In the genomic region with DNA sequence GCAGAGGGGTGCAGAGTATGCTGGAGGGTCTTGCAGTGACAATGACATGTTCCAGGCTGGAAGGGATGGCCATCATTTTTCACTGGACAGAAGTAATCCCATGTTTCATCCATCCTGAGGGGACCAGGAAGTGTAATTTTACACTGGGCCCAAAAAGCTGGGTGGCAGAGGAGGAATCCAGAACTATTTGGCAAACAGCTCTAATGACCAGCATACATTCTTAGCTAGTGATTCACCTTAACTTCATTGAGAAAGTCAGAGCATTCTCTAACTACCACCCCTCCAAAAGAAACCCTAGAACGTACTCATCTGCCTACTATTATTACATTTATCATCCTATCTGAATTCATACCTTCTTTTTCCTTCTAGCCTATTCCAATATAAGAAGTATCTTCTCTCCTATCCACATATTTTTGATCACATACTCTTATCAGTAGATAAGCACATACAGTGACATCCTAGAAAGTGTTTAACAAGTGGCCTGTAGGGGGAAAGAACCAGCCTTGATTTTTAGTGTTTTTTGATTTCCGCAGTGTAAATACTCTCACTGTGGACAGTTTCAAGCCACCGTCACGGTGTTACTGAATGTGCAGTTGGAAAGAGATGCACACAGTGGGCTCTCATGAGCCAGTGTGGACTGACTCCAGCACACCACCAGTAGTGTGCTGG, we compare ENCODE assay signal across 11 cellular contexts.
DNase-seq lines count a peak whose midpoint lies in the region; ATAC-seq, FAIRE-seq and TF ChIP-seq lines count a peak whose summit lies in the region.
"Had no signal": no experiment of that assay in that cellular context is flagged by ENCODE, and none has a peak within 500 bp of the region (broad histone marks: within the 10 kb centered on the region; RNA-seq: fewer than 3 reads in every experiment).

No MANE protein-coding gene starts in this region.

- no peak for TF ChIP-seq RAD21 in IMR-90 (IDR thresholded peaks at IDR 0.05; ENCODE audit: low read length)
- TF ChIP-seq RAD21 in HepG2 (CRISPR knock-in tag; IDR thresholded peaks at IDR 0.05): no peak

- H2AK9ac ChIP-seq in IMR-90 (replicated peaks; ENCODE audit: low read depth, low read length, poor library complexity): peak overlapping the region; percentile 48

- peak overlapping the region; percentile 64 for H3K14ac ChIP-seq in IMR-90 (replicated peaks; ENCODE audit: low read depth, low read length)

- intact Hi-C loops in IMR-90 (cut with micrococcal nuclease) (no loop called here), HepG2 (cut with micrococcal nuclease; ENCODE audit: unreplicated experiment) (no loop called here), heart right ventricle (cut with DNase I) (no loop called here)

- in situ Hi-C loops in IMR-90 (cut with MboI; ENCODE audit: low sequenced_read_pairs) (no loop called here), HepG2 (cut with HindIII; ENCODE audit: extremely low pct_ligation_motif_present, low pct_unique_long_range_greater_than_20kb) (no loop called here)

- peak overlapping the region; percentile 78; the same call in 2 of the 3 replicates for H2BK15ac ChIP-seq in IMR-90 (ENCODE audit: low read depth, low read length)

- H3K4me1 ChIP-seq in IMR-90 (ENCODE audit: control insufficient read depth, insufficient read depth, low read length): peaks cover 12% of the 10 kb centered on the region
- H3K4me1 ChIP-seq in HepG2 (ENCODE audit: insufficient read depth, low read length): no peaks in the 10 kb centered on the region
- peaks cover 0 to 46% (median 25%) of the 10 kb centered on the region in 9 donors for H3K4me1 ChIP-seq in heart right ventricle

- peak overlapping the region; percentile 57; the same call in 1 of the 2 replicates for H3K23ac ChIP-seq in IMR-90 (ENCODE audit: low read depth, low read length)

- H3K79me2 ChIP-seq in HepG2 (ENCODE audit: insufficient read depth, low read length): no peaks in the 10 kb centered on the region

- H3K4me2 ChIP-seq in IMR-90 (ENCODE audit: low read depth, low read length) (peak overlapping the region; percentile 88; the same call in 1 of the 2 replicates), HepG2 (ENCODE audit: low read depth, low read length) (no peak overlapping the region)

- ATAC-seq in IMR-90 (ENCODE audit: low read depth): peak; percentile 70
- no peak; the same call in 2 of the 3 replicates for ATAC-seq in HepG2
- ATAC-seq in esophagus mucosa: no peak
- no peak for ATAC-seq in GM18870 (IDR thresholded peaks at IDR 0.05; ENCODE audit: unreplicated experiment)
- ATAC-seq in heart right ventricle: no peak
- ATAC-seq: K562 had no signal

- TF ChIP-seq CTCF in IMR-90 (conservative IDR thresholded peaks at IDR 0.05; ENCODE audit: low read depth, low read length) (no peak), bronchial epithelial cell (IDR thresholded peaks at IDR 0.05; ENCODE audit: insufficient read depth, low read length, severe bottlenecking) (no peak), HepG2 (CRISPR knock-in tag; IDR thresholded peaks at IDR 0.05) (no peak), heart right ventricle (IDR thresholded peaks at IDR 0.05) (no peak)

- peak overlapping the region; percentile 90 for H3K4ac ChIP-seq in IMR-90 (ENCODE audit: low read depth, low read length)

- TF ChIP-seq POLR2A in IMR-90 (IDR thresholded peaks at IDR 0.05; ENCODE audit: low read depth, low read length) (no peak), HepG2 (IDR thresholded peaks at IDR 0.05; ENCODE audit: insufficient read depth in 1 of 2, low read depth in 2 of 2, low read length in 2 of 2) (no peak)

- DNase-seq in AG08396 (ENCODE audit: low spot score): peak; percentile 59
- DNase-seq in IMR-90: peak; percentile 80
- peak; percentile 79 for DNase-seq in bronchial epithelial cell (ENCODE audit: low read depth)
- DNase-seq in HepG2 (ENCODE audit: low spot score): peak; percentile 25
- DNase-seq in heart right ventricle: no peak
- DNase-seq in activated CD4-positive, alpha-beta T cell treated with anti-CD3 and anti-CD28 coated beads, Interleukin-2, amount 50 U/mL, for 48 hours: no peak
- DNase-seq: heart left ventricle had no signal

- peaks cover 13% of the 10 kb centered on the region for H3K9me1 ChIP-seq in IMR-90 (ENCODE audit: insufficient read depth, low read length)

- H2BK20ac ChIP-seq in IMR-90 (ENCODE audit: low read depth, low read length): peak overlapping the region; percentile 83

- POLR2A ChIA-PET in IMR-90 (lab: Charles Lee; ENCODE audit: unreplicated experiment): no interaction called here
- POLR2A ChIA-PET in HepG2 (lab: Yijun Ruan, JAX): no interaction called here

- H3K27me3 ChIP-seq in IMR-90 (ENCODE audit: control insufficient read depth, insufficient read depth, low read length) (no peaks in the 10 kb centered on the region), bronchial epithelial cell (ENCODE audit: control insufficient read depth, insufficient read depth, low read length) (no peaks in the 10 kb centered on the region), HepG2 (ENCODE audit: control insufficient read depth in 1 of 2, insufficient read depth in 2 of 2, low read length in 2 of 2) (no peaks in the 10 kb centered on the region), heart right ventricle (no peaks in the 10 kb centered on the region)
- H3K27me3 ChIP-seq: ascending aorta, heart left ventricle had no signal

- H3K56ac ChIP-seq in IMR-90 (ENCODE audit: extremely low read depth, insufficient read depth, low read length): peak overlapping the region; percentile 42; the same call in 1 of the 2 replicates

- H2AFZ ChIP-seq in IMR-90 (replicated peaks; ENCODE audit: low read length, poor library complexity) (peak overlapping the region; percentile 63), HepG2 (ENCODE audit: low read length) (no peak overlapping the region)

- H2BK120ac ChIP-seq in IMR-90 (ENCODE audit: low read depth, low read length): peak overlapping the region; percentile 94

- peak overlapping the region; percentile 97 for H3K27ac ChIP-seq in IMR-90 (ENCODE audit: insufficient read depth, low read length)
- H3K27ac ChIP-seq in HepG2 (ENCODE audit: extremely low read length, insufficient read depth, low read length): no peak overlapping the region
- H3K27ac ChIP-seq in heart right ventricle: no peak overlapping the region
- H3K27ac ChIP-seq: ascending aorta, heart left ventricle had no signal

- dilution Hi-C loops in IMR-90 (cut with HindIII; ENCODE audit: low sequenced_read_pairs, unreplicated experiment): no loop called here

- H3K18ac ChIP-seq in IMR-90 (ENCODE audit: low read depth, low read length): peak overlapping the region; percentile 93

- H3K4me3 ChIP-seq in IMR-90 (ENCODE audit: insufficient read depth, low read depth, low read length) (no peak overlapping the region), bronchial epithelial cell (ENCODE audit: low read depth, low read length) (no peak overlapping the region), HepG2 (replicated peaks in 1 of 3; ENCODE audit: insufficient read depth in 1 of 3, low read depth in 2 of 3, low read length in 3 of 3) (no peak overlapping the region), heart right ventricle (no peak overlapping the region)
- H3K4me3 ChIP-seq: ascending aorta, heart left ventricle, K562 had no signal

- peak overlapping the region; percentile 98 for H2BK5ac ChIP-seq in IMR-90 (ENCODE audit: low read depth, low read length, poor library complexity, severe bottlenecking)

- H3K9me3 ChIP-seq in IMR-90 (ENCODE audit: control insufficient read depth, insufficient read depth, low read length) (no peaks in the 10 kb centered on the region), HepG2 (ENCODE audit: low read length) (no peaks in the 10 kb centered on the region), heart right ventricle (no peaks in the 10 kb centered on the region)
- H3K9me3 ChIP-seq: ascending aorta, heart left ventricle had no signal

- peak overlapping the region; percentile 90 for H2AK5ac ChIP-seq in IMR-90 (ENCODE audit: low read depth, low read length)

- TF ChIP-seq EP300 in HepG2 (IDR thresholded peaks at IDR 0.05; ENCODE audit: low read depth in 2 of 2, low read length in 2 of 2): no peak
- no peak for TF ChIP-seq EP300 in HepG2 (CRISPR knock-in tag; IDR thresholded peaks at IDR 0.05; ENCODE audit: borderline replicate concordance)

- WGBS in IMR-90 (ENCODE audit: extremely low coverage in 2 of 2, insufficient read length in 1 of 2), 2 experiments: 88% methylated on average over 1 of the region's 4 CpGs; no CpG with 5 or more reads in 1 of the 2 experiments
- WGBS in HepG2 (ENCODE audit: low lambda C conversion rate): 79% methylated on average over 4 of the region's 4 CpGs
- 85 to 96% methylated on average over 4 of the region's 4 CpGs for WGBS in heart right ventricle, 2 donors

- peaks cover 16 to 34% of the 10 kb centered on the region in 2 experiments for H3K79me1 ChIP-seq in IMR-90 (ENCODE audit: low read depth in 1 of 2, low read length in 2 of 2)

- H3K36me3 ChIP-seq in IMR-90 (ENCODE audit: control insufficient read depth, insufficient read depth, low read length) (peaks cover 8% of the 10 kb centered on the region), bronchial epithelial cell (ENCODE audit: control insufficient read depth, insufficient read depth, low read length) (no peaks in the 10 kb centered on the region), HepG2 (replicated peaks in 1 of 2; ENCODE audit: control insufficient read depth in 1 of 2, insufficient read depth in 2 of 2, low read length in 2 of 2) (peaks cover 0 to 12% of the 10 kb centered on the region in 2 experiments; a peak in 4 of 5 replicates), heart right ventricle (peaks cover 0 to 14% (median 0%) of the 10 kb centered on the region in 9 donors)

- no peak for FAIRE-seq in bronchial epithelial cell (lab: Jason Lieb, UNC)
- no peak for FAIRE-seq in HepG2 (lab: Jason Lieb, UNC)
- FAIRE-seq: K562 had no signal

- no peak overlapping the region for H3K9ac ChIP-seq in IMR-90 (ENCODE audit: low read depth, low read length)
- H3K9ac ChIP-seq in HepG2 (ENCODE audit: insufficient read depth, low read depth, low read length): no peak overlapping the region

- no TSS peak for BruUV-seq in IMR-90 (replicated peaks; lab: Mats Ljungman, UMichigan)
- no TSS peak for BruUV-seq in HepG2 (replicated peaks; lab: Mats Ljungman, UMichigan)

- H4K20me1 ChIP-seq in IMR-90 (ENCODE audit: insufficient read depth, low read length) (peaks cover 6% of the 10 kb centered on the region; the same call in 1 of the 2 replicates), HepG2 (ENCODE audit: insufficient read depth, low read length) (no peaks in the 10 kb centered on the region)

- peak overlapping the region; percentile 41 to 65 for H4K8ac ChIP-seq in IMR-90 (ENCODE audit: low read depth in 2 of 2, low read length in 2 of 2)

- CTCF ChIA-PET in IMR-90 (lab: Yijun Ruan, JAX) (interaction anchor here (0.6 to 1.3 kb wide), 4 partner anchors 16 to 78 kb away, joined by 3 to 4 read pairs (median 4); no protein-coding TSS in a partner anchor), HepG2 (lab: Yijun Ruan, JAX; ENCODE audit: low intra/inter-chr PET ratio, low total read pairs) (no interaction called here)

- H4K5ac ChIP-seq in IMR-90 (ENCODE audit: low read depth, low read length): peak overlapping the region; percentile 84

- peak overlapping the region; percentile 85 for H4K91ac ChIP-seq in IMR-90 (ENCODE audit: insufficient read depth, low read depth, low read length)

TF ChIP-seq in IMR-90, 13 proteins besides CTCF, POLR2A, EP300 and RAD21 (continues in another document):
- no peak for TF ChIP-seq SMC3 (IDR thresholded peaks at IDR 0.05; ENCODE audit: low read depth, low read length)

TF ChIP-seq in HepG2, 621 proteins besides CTCF, POLR2A, EP300 and RAD21 (continues in another document):
- TF ChIP-seq CREB1 (IDR thresholded peaks at IDR 0.05) (no peak), CREB1 (CRISPR knock-in tag; IDR thresholded peaks at IDR 0.05) (no peak)

Comparison
In these comparisons a context has a peak if more than half of its experiments do, and no peak if none do; other contexts are left out.
1. DNase-seq: peak in AG08396 (single experiment), IMR-90 (single experiment), bronchial epithelial cell (single experiment) and HepG2 (single experiment); none in heart right ventricle (0 of 2) and activated CD4-positive, alpha-beta T cell treated with anti-CD3 and anti-CD28 coated beads, Interleukin-2, amount 50 U/mL, for 48 hours (0 of 2).